Comparison of ENCODE assay signal across 1 cellular context in genomic region chr14:25110101-25110500, GRCh38.
TF ChIP-seq lines count a peak whose summit lies in the region.

No MANE protein-coding gene starts in this region.

TF ChIP-seq in IMR-90, 13 proteins besides CTCF, POLR2A, EP300 and RAD21:
- TF ChIP-seq ELK1 (IDR thresholded peaks at IDR 0.05; ENCODE audit: borderline replicate concordance, low read depth, low read length) (no peak), NFE2L2 (IDR thresholded peaks at IDR 0.05; ENCODE audit: low read depth, low read length) (no peak), USF2 (IDR thresholded peaks at IDR 0.05; ENCODE audit: low read depth, low read length) (no peak), MAZ (IDR thresholded peaks at IDR 0.05; ENCODE audit: borderline replicate concordance, low read depth, low read length) (no peak), CEBPB (IDR thresholded peaks at IDR 0.05; ENCODE audit: low read depth, low read length) (no peak), BHLHE40 (IDR thresholded peaks at IDR 0.05; ENCODE audit: low read depth, low read length) (no peak), CHD1 (IDR thresholded peaks at IDR 0.05; ENCODE audit: low read depth, low read length) (no peak), SMC3 (IDR thresholded peaks at IDR 0.05; ENCODE audit: low read depth, low read length) (no peak), MXI1 (IDR thresholded peaks at IDR 0.05; ENCODE audit: borderline replicate concordance, low read depth, low read length) (no peak), MAFK (IDR thresholded peaks at IDR 0.05; ENCODE audit: low read depth, low read length) (no peak)
